Comparison of ENCODE assay signal across 15 cellular contexts in genomic region chr3:197881601-197882000, GRCh38.
DNase-seq lines count a peak whose midpoint lies in the region; TF ChIP-seq lines count a peak whose summit lies in the region.
"Had no signal": no experiment of that assay in that cellular context is flagged by ENCODE, and none has a peak within 500 bp of the region (broad histone marks: within the 10 kb centered on the region; RNA-seq: fewer than 3 reads in every experiment).

No MANE protein-coding gene starts in this region.

- H2BK120ac ChIP-seq in mesenchymal stem cell (ENCODE audit: low read depth, low read length) = no peak overlapping the region

- H2AFZ ChIP-seq in mesenchymal stem cell (ENCODE audit: low read depth, low read length) = no peak overlapping the region

- H3K4me1 ChIP-seq in mesenchymal stem cell (ENCODE audit: control insufficient read depth, insufficient read depth, low read depth, low read length) = no peaks in the 10 kb centered on the region
- H3K4me1 ChIP-seq: tibial artery had no signal

- no peak overlapping the region for H3K4me2 ChIP-seq in mesenchymal stem cell (ENCODE audit: low read length, poor library complexity, severe bottlenecking)

- H2BK12ac ChIP-seq in mesenchymal stem cell (ENCODE audit: low read length in 2 of 2) = no peak overlapping the region

- H3K27ac Mint-ChIP-seq in brain (peak overlapping the region; percentile 62 to 88 (median 78)), nephron progenitor cell (peak overlapping the region; percentile 10)
- H3K27ac Mint-ChIP-seq: activated naive CD8-positive, alpha-beta T cell treated with anti-CD3 and anti-CD28 coated beads, Interleukin-2, amount 10 ng/mL, durations not matched to agents 7 days and 5 days had no signal

- H3K4ac ChIP-seq in mesenchymal stem cell (ENCODE audit: low read depth in 1 of 2, low read length in 2 of 2) = no peak overlapping the region

- H2AK5ac ChIP-seq in mesenchymal stem cell (ENCODE audit: low read length, severe bottlenecking) = no peak overlapping the region

- H3K4me3 Mint-ChIP-seq in brain (peak overlapping the region in 4 of 5 experiments; percentile 7 to 56 (median 16)), nephron progenitor cell (no peak overlapping the region)
- H3K4me3 Mint-ChIP-seq: activated naive CD8-positive, alpha-beta T cell treated with anti-CD3 and anti-CD28 coated beads, Interleukin-2, amount 10 ng/mL, durations not matched to agents 7 days and 5 days had no signal

- H2BK5ac ChIP-seq in mesenchymal stem cell (ENCODE audit: low read depth, low read length, poor library complexity, severe bottlenecking) = no peak overlapping the region

- H3K9me3 ChIP-seq in mesenchymal stem cell (ENCODE audit: control insufficient read depth, low read length) = no peaks in the 10 kb centered on the region
- H3K9me3 ChIP-seq: tibial artery had no signal

- H3K27me3 Mint-ChIP-seq in brain (no peaks in the 10 kb centered on the region), nephron progenitor cell (ENCODE audit: low read depth, poor library complexity) (no peaks in the 10 kb centered on the region)
- H3K27me3 Mint-ChIP-seq: activated naive CD8-positive, alpha-beta T cell treated with anti-CD3 and anti-CD28 coated beads, Interleukin-2, amount 10 ng/mL, durations not matched to agents 7 days and 5 days had no signal

- H2BK15ac ChIP-seq in mesenchymal stem cell (ENCODE audit: low read depth, poor library complexity, severe bottlenecking) = no peak overlapping the region

- no peak overlapping the region for H3K23ac ChIP-seq in mesenchymal stem cell (ENCODE audit: low read length in 2 of 2)

- WGBS in mesenchymal stem cell = 82% methylated on average over 4 of the region's 4 CpGs

- H3K27ac ChIP-seq in HL-60 (replicated peaks) (peak overlapping the region; percentile 68), mesenchymal stem cell (ENCODE audit: low read length, poor library complexity, severe bottlenecking) (no peak overlapping the region)
- H3K27ac ChIP-seq: C4-2B, epithelial cell of prostate, tibial artery had no signal

- no peak overlapping the region for H3K14ac ChIP-seq in mesenchymal stem cell (ENCODE audit: low read length in 2 of 2)

- H3K4me1 Mint-ChIP-seq in brain (peaks cover 38% of the 10 kb centered on the region), nephron progenitor cell (peaks cover 18% of the 10 kb centered on the region)

- no peak overlapping the region for H4K91ac ChIP-seq in mesenchymal stem cell (ENCODE audit: low read length)

- H3K36me3 Mint-ChIP-seq in brain = peaks cover 63% of the 10 kb centered on the region
- peaks cover 77% of the 10 kb centered on the region for H3K36me3 Mint-ChIP-seq in nephron progenitor cell (ENCODE audit: low read depth)

- H3K9me3 Mint-ChIP-seq in brain (no peaks in the 10 kb centered on the region), nephron progenitor cell (no peaks in the 10 kb centered on the region)
- H3K9me3 Mint-ChIP-seq: activated naive CD8-positive, alpha-beta T cell treated with anti-CD3 and anti-CD28 coated beads, Interleukin-2, amount 10 ng/mL, durations not matched to agents 7 days and 5 days had no signal

- DNase-seq in DMS79 (lab: John Stamatoyannopoulos, UW) = peak; percentile 48
- DNase-seq in HL-60 (ENCODE audit: low read depth in 1 of 2, low spot score in 1 of 2) = no peak
- no peak for DNase-seq in nephron progenitor cell
- no peak for DNase-seq in NCI-H446 (lab: John Stamatoyannopoulos, UW)
- DNase-seq in mesenchymal stem cell = no peak
- no peak for DNase-seq in NOMO-1 treated with dmso at 0.1 percent for 144 hours (lab: John Stamatoyannopoulos, UW; ENCODE audit: unreplicated experiment)
- DNase-seq: activated naive CD8-positive, alpha-beta T cell treated with anti-CD3 and anti-CD28 coated beads, Interleukin-2, amount 10 ng/mL, durations not matched to agents 7 days and 5 days; cerebellar nuclear complex; NCI-H2081; NK-92 treated with Interleukin-12 subunit alpha and Interleukin-12 subunit beta, amount 100 ng/mL, for 24 hours; SIG-M5; tibial artery had no signal

- no peak overlapping the region for H3K18ac ChIP-seq in mesenchymal stem cell (ENCODE audit: low read depth in 1 of 2, low read length in 2 of 2)

- no peaks in the 10 kb centered on the region for H3K27me3 ChIP-seq in HL-60 (ENCODE audit: insufficient read depth, poor library complexity, severe bottlenecking)
- no peaks in the 10 kb centered on the region for H3K27me3 ChIP-seq in mesenchymal stem cell (ENCODE audit: control insufficient read depth in 1 of 2, insufficient read depth in 1 of 2, low read length in 2 of 2)
- H3K27me3 ChIP-seq: tibial artery had no signal

- H3K4me3 ChIP-seq in HL-60 (replicated peaks; ENCODE audit: insufficient read depth, low read length) (no peak overlapping the region), mesenchymal stem cell (ENCODE audit: insufficient read depth in 1 of 2, low read depth in 1 of 2, low read length in 2 of 2) (no peak overlapping the region)
- H3K4me3 ChIP-seq: tibial artery had no signal

- H3K36me3 ChIP-seq in mesenchymal stem cell (ENCODE audit: control insufficient read depth in 1 of 2, insufficient read depth in 2 of 2, low read depth in 1 of 2, low read length in 2 of 2) = peaks cover 32 to 71% of the 10 kb centered on the region in 2 experiments

- H3K79me1 ChIP-seq in mesenchymal stem cell (replicated peaks; ENCODE audit: low read length, poor library complexity, severe bottlenecking) = peaks cover 16% of the 10 kb centered on the region

- TF ChIP-seq CTCF in HL-60 (IDR thresholded peaks at IDR 0.05; ENCODE audit: insufficient read depth, low read length) (no peak), brain (conservative IDR thresholded peaks at IDR 0.05) (no peak), nephron progenitor cell (IDR thresholded peaks at IDR 0.05) (no peak)

- H3K9ac ChIP-seq in mesenchymal stem cell (ENCODE audit: low read length) = no peak overlapping the region

- H4K8ac ChIP-seq in mesenchymal stem cell (ENCODE audit: low read length) = no peak overlapping the region
